ENCODE assay signal across 19 cellular contexts in the genomic region with DNA sequence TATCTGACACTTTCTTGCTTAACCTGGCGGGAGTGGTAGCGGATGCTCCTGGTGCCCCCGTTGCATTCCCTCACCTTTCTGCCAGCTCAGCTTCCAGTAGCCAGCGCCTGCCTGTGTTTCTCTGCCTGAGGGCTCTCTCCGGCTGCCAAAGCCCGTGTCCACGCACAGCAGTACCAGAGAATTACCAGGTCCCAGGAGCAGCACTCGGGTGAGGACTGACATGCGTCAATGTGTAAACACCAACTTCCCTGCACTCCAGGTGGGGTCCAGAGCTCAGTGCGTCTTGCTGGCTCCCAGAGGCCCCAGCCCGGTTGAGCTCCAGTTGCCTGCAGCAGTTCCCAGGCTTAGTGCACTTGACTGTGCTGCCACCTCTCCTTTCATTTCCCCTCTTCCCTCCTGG. TPM values are rescaled to one million over a fixed set of nuclear protein-coding genes. Genes with fewer than 3 reads are reported as not detected.
DNase-seq lines count a peak whose midpoint lies in the region; ATAC-seq and TF ChIP-seq lines count a peak whose summit lies in the region.
"Had no signal": no experiment of that assay in that cellular context is flagged by ENCODE, and none has a peak within 500 bp of the region (broad histone marks: within the 10 kb centered on the region; RNA-seq: fewer than 3 reads in every experiment).

No MANE protein-coding gene starts in this region.

- intact Hi-C loops in heart left ventricle (cut with DNase I): no loop called here
- intact Hi-C loops in right cardiac atrium (cut with DNase I): no loop called here

- H3K4me1 Mint-ChIP-seq in osteocyte (ENCODE audit: unreplicated experiment): no peaks in the 10 kb centered on the region
- H3K4me1 Mint-ChIP-seq: CD14-positive monocyte, T-cell had no signal

- H3K4me1 ChIP-seq in heart left ventricle (peaks cover 0 to 22% (median 3%) of the 10 kb centered on the region in 12 donors), right cardiac atrium (ENCODE audit: control insufficient read depth, insufficient read depth, low read length) (peaks cover 7% of the 10 kb centered on the region)
- H3K4me1 ChIP-seq: HAP-1 had no signal

- ATAC-seq in heart left ventricle: peak; percentile 25 to 68 (median 52)
- ATAC-seq in right cardiac atrium: no peak
- ATAC-seq in GM18873 (IDR thresholded peaks at IDR 0.05; ENCODE audit: low FRiP score, unreplicated experiment): no peak
- ATAC-seq: K562, T-cell had no signal

- no peak overlapping the region for H3K4me3 Mint-ChIP-seq in osteocyte (ENCODE audit: unreplicated experiment)
- H3K4me3 Mint-ChIP-seq: CD14-positive monocyte, T-cell had no signal

- H3K27ac ChIP-seq in heart left ventricle (no peak overlapping the region), right cardiac atrium (ENCODE audit: low read length) (no peak overlapping the region)

- WGBS in heart left ventricle, 4 donors: 68 to 76% (median 72%) methylated on average over 11 of the region's 11 CpGs
- WGBS in right cardiac atrium: 89% methylated on average over 11 of the region's 11 CpGs

- H3K27me3 ChIP-seq in heart left ventricle (no peaks in the 10 kb centered on the region), right cardiac atrium (ENCODE audit: control insufficient read depth, insufficient read depth) (no peaks in the 10 kb centered on the region)

- H3K4me3 ChIP-seq in heart left ventricle: no peak overlapping the region
- H3K4me3 ChIP-seq in right cardiac atrium (ENCODE audit: low read length): no peak overlapping the region
- no peak overlapping the region for H3K4me3 ChIP-seq in epithelial cell of esophagus (ENCODE audit: low read length)
- H3K4me3 ChIP-seq: HAP-1, K562 had no signal

- H3K36me3 ChIP-seq in heart left ventricle: no peaks in the 10 kb centered on the region
- H3K36me3 ChIP-seq: HAP-1 had no signal

- no peak for TF ChIP-seq POLR2A in heart left ventricle (IDR thresholded peaks at IDR 0.05)

- H3K9me3 ChIP-seq in heart left ventricle (no peaks in the 10 kb centered on the region), right cardiac atrium (ENCODE audit: control insufficient read depth, low read length) (no peaks in the 10 kb centered on the region)
- H3K9me3 ChIP-seq: HAP-1, SK-N-SH had no signal

- TF ChIP-seq CTCF in heart left ventricle (IDR thresholded peaks at IDR 0.05) (no peak), epithelial cell of esophagus (IDR thresholded peaks at IDR 0.05; ENCODE audit: insufficient read depth, low read depth, low read length, missing control alignments) (no peak), osteocyte (IDR thresholded peaks at IDR 0.05) (no peak)

- H3K36me3 Mint-ChIP-seq in osteocyte (ENCODE audit: unreplicated experiment): no peaks in the 10 kb centered on the region
- H3K36me3 Mint-ChIP-seq: CD14-positive monocyte, T-cell had no signal

- no peaks in the 10 kb centered on the region for H3K27me3 Mint-ChIP-seq in osteocyte (ENCODE audit: unreplicated experiment)

- no peaks in the 10 kb centered on the region for H3K9me3 Mint-ChIP-seq in osteocyte (ENCODE audit: unreplicated experiment)
- H3K9me3 Mint-ChIP-seq: T-cell had no signal

- DNase-seq in heart left ventricle (peak in 1 of 5 donors; percentile 51), right cardiac atrium (no peak), NCI-H69 (lab: John Stamatoyannopoulos, UW) (peak; percentile 81), epithelial cell of esophagus (ENCODE audit: low read depth) (peak; percentile 65), renal cortical epithelial cell (ENCODE audit: low read depth) (peak; percentile 65), osteocyte (ENCODE audit: extremely low spot score, unreplicated experiment) (no peak)
- DNase-seq: ACHN, AML-193, COR-L47, NCI-H1436 treated with DMSO at 0.1 percent for 48 hours, NCI-H2029 treated with DMSO at 0.1 percent for 48 hours, NCI-H2227 treated with DMSO at 0.1 percent for 48 hours, SHP77, SK-N-SH, T-cell had no signal

- H3K27ac Mint-ChIP-seq in osteocyte (ENCODE audit: unreplicated experiment): no peak overlapping the region
- H3K27ac Mint-ChIP-seq: T-cell had no signal

RNA-seq across cellular contexts. Expression of gene CDH13, which starts 54.8 kb away (rescaled TPM):
- total RNA-seq in heart left ventricle: 100 to 1,000 TPM; 101 to 172 (median 139) TPM
- 10 to 100 TPM; 15.0 to 99.4 TPM for polyA plus RNA-seq in heart left ventricle
- total RNA-seq in right cardiac atrium: 100 to 1,000 TPM in 2 of 4 donors, 10 to 100 TPM in 2; 91.9 to 123 (median 103) TPM
- polyA plus RNA-seq in right cardiac atrium: 20.7 TPM
- total RNA-seq in renal cortical epithelial cell: 22.9 and 45.0 TPM in 2 replicates
- total RNA-seq in osteocyte: 27.0 and 30.7 TPM in 2 replicates
- total RNA-seq: K562, T-cell had no signal

Comparison
In these comparisons a context has a peak if more than half of its experiments do, and no peak if none do; other contexts are left out.
1. ATAC-seq: peak in heart left ventricle (4 of 4); none in right cardiac atrium (0 of 2) and GM18873 (single experiment).
2. DNase-seq: peak in NCI-H69 (single experiment), epithelial cell of esophagus (single experiment) and renal cortical epithelial cell (single experiment); none in right cardiac atrium (0 of 3) and osteocyte (single experiment).